12 cellular contexts compared by ENCODE assay signal in the genomic region with DNA sequence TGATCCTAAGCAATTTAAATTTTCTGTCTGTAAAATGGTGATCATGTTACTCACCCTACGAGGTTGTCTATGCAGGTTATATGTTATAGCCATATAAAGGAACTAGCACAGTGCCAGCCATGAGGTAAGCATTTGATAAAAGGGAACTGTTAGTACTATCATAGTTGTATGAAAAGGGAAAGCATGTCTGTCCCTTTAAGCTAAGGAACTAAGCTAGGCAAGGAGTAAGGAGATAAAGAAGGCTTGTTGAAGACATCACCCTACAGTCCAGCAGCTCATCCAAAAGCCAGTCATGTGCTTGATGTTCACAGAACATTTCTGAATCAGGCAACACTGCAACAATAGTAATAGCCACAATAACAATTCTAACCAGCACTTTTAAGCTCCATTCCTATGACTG.
A peak's percentile ranks its signal among the peaks of the same experiment; 100 is the strongest.
DNase-seq lines count a peak whose midpoint lies in the region; ATAC-seq and TF ChIP-seq lines count a peak whose summit lies in the region.
"Had no signal": no experiment of that assay in that cellular context is flagged by ENCODE, and none has a peak within 500 bp of the region (broad histone marks: within the 10 kb centered on the region; RNA-seq: fewer than 3 reads in every experiment).

No MANE protein-coding gene starts in this region.

- H3K27me3 Mint-ChIP-seq in nephron (ENCODE audit: low read depth): no peaks in the 10 kb centered on the region
- no peaks in the 10 kb centered on the region for H3K27me3 Mint-ChIP-seq in activated T-cell treated with anti-CD3 and anti-CD28 coated beads, Interleukin-2, amount 50 U/mL, for 4 hours (ENCODE audit: low read depth)

- peak overlapping the region; percentile 74 to 91 (median 87) for H3K27ac Mint-ChIP-seq in nephron

- no peak overlapping the region for H3K4me3 Mint-ChIP-seq in nephron
- H3K4me3 Mint-ChIP-seq in activated T-cell treated with anti-CD3 and anti-CD28 coated beads, Interleukin-2, amount 50 U/mL, for 4 hours: no peak overlapping the region

- peaks cover 3% of the 10 kb centered on the region for H3K9me3 Mint-ChIP-seq in nephron
- H3K9me3 Mint-ChIP-seq in activated T-cell treated with anti-CD3 and anti-CD28 coated beads, Interleukin-2, amount 50 U/mL, for 4 hours: no peaks in the 10 kb centered on the region

- no peaks in the 10 kb centered on the region for H3K9me3 ChIP-seq in ectodermal cell (ENCODE audit: control insufficient read depth, low read length)
- H3K9me3 ChIP-seq in colonic mucosa: no peaks in the 10 kb centered on the region

- peaks cover 4% of the 10 kb centered on the region for H3K36me3 Mint-ChIP-seq in nephron (ENCODE audit: low read depth)
- H3K36me3 Mint-ChIP-seq in activated T-cell treated with anti-CD3 and anti-CD28 coated beads, Interleukin-2, amount 50 U/mL, for 4 hours (ENCODE audit: insufficient read depth): peaks cover 14% of the 10 kb centered on the region

- no peaks in the 10 kb centered on the region for H3K36me3 ChIP-seq in ectodermal cell (ENCODE audit: control insufficient read depth, insufficient read depth, low read length)
- no peaks in the 10 kb centered on the region for H3K36me3 ChIP-seq in colonic mucosa

- no peak overlapping the region for H3K9ac ChIP-seq in colonic mucosa (ENCODE audit: low read depth in 2 of 2, low read length in 2 of 2)

- TF ChIP-seq CTCF in HL-60 (IDR thresholded peaks at IDR 0.05; ENCODE audit: insufficient read depth, low read length) (no peak), nephron (IDR thresholded peaks at IDR 0.05; ENCODE audit: unreplicated experiment in 3 of 3) (no peak), colonic mucosa (IDR thresholded peaks at IDR 0.05) (no peak)

- H3K27ac ChIP-seq in HL-60 (replicated peaks) (peak overlapping the region; percentile 10; the same call in 1 of the 2 replicates), ectodermal cell (ENCODE audit: insufficient read depth, low read depth, low read length, poor library complexity, severe bottlenecking) (peak overlapping the region; percentile 3), colonic mucosa (no peak overlapping the region)

- H3K4me3 ChIP-seq in HL-60 (replicated peaks; ENCODE audit: insufficient read depth, low read length) (no peak overlapping the region), ectodermal cell (ENCODE audit: insufficient read depth, low read depth, low read length) (no peak overlapping the region), colonic mucosa (no peak overlapping the region)

- peaks cover 23% of the 10 kb centered on the region for H3K4me1 Mint-ChIP-seq in nephron
- peaks cover 7% of the 10 kb centered on the region for H3K4me1 Mint-ChIP-seq in activated T-cell treated with anti-CD3 and anti-CD28 coated beads, Interleukin-2, amount 50 U/mL, for 4 hours (ENCODE audit: low read depth)

- intact Hi-C loops in colonic mucosa (cut with DNase I): no loop called here

- no peak for ATAC-seq in activated T-cell treated with anti-CD3 and anti-CD28 coated beads, Interleukin-2, amount 50 U/mL, for 4 hours

- H3K4me1 ChIP-seq in ectodermal cell (ENCODE audit: control insufficient read depth, insufficient read depth, low read length): peaks cover 20% of the 10 kb centered on the region
- no peaks in the 10 kb centered on the region for H3K4me1 ChIP-seq in colonic mucosa

- peak; percentile 55 for DNase-seq in GF-D8 (lab: John Stamatoyannopoulos, UW)
- DNase-seq in HL-60 (ENCODE audit: low read depth in 1 of 2, low spot score in 1 of 2): peak in 1 of 2 experiments; percentile 35
- DNase-seq in NCI-H510A (lab: John Stamatoyannopoulos, UW): no peak
- no peak for DNase-seq in colonic mucosa
- no peak for DNase-seq in putamen (ENCODE audit: low spot score)
- no peak for DNase-seq in activated T-cell treated with anti-CD3 and anti-CD28 coated beads, Interleukin-2, amount 50 U/mL, for 4 hours
- DNase-seq: aorta; mammary epithelial cell; stimulated activated CD4-positive, alpha-beta T cell treated with anti-CD3 and anti-CD28 coated beads, Interleukin-12 subunit alpha, Interleukin-12 subunit beta, amount 100 ng/mL, for 4 hours; stimulated activated naive CD4-positive, alpha-beta T cell treated with Interleukin-2 at 50 U/mL for 16 hours had no signal

- 65 to 79% methylated on average over 1 of the region's 1 CpG for WGBS in ectodermal cell, 2 experiments

- H3K27me3 ChIP-seq in HL-60 (ENCODE audit: insufficient read depth, poor library complexity, severe bottlenecking): no peaks in the 10 kb centered on the region
- no peaks in the 10 kb centered on the region for H3K27me3 ChIP-seq in ectodermal cell (ENCODE audit: control insufficient read depth, insufficient read depth, low read length, poor library complexity, severe bottlenecking)
- no peaks in the 10 kb centered on the region for H3K27me3 ChIP-seq in colonic mucosa
